Comparison of ENCODE assay signal across 2 cellular contexts in genomic region chr4:165605811-165606210, GRCh38.
TF ChIP-seq lines count a peak whose summit lies in the region.

No MANE protein-coding gene starts in this region.

TF ChIP-seq in HepG2, 621 proteins besides CTCF, POLR2A, EP300 and RAD21 (continued from another document):
- peak; percentile 35 for TF ChIP-seq CREB1 (IDR thresholded peaks at IDR 0.05)
- no peak for TF ChIP-seq CREB1 (CRISPR knock-in tag; IDR thresholded peaks at IDR 0.05)

TF ChIP-seq in endothelial cell of umbilical vein, 7 proteins besides CTCF, POLR2A, EP300 and RAD21:
- TF ChIP-seq MAX (IDR thresholded peaks at IDR 0.05; ENCODE audit: insufficient read depth, insufficient read length) (no peak), JUN (IDR thresholded peaks at IDR 0.05; ENCODE audit: borderline replicate concordance, insufficient read depth, insufficient read length, low read depth) (peak; percentile 44), MYC (IDR thresholded peaks at IDR 0.05; ENCODE audit: low read depth, low read length) (no peak), EZH2 (IDR thresholded peaks at IDR 0.05; ENCODE audit: borderline replicate concordance, low read depth, low read length, severe bottlenecking) (no peak), GATA2 (IDR thresholded peaks at IDR 0.05; ENCODE audit: insufficient read depth, insufficient read length, low read depth, low read length) (no peak), FOS (IDR thresholded peaks at IDR 0.05; ENCODE audit: borderline replicate concordance, insufficient read depth, low read length) (no peak)
